ENCODE assay signal across 1 cellular context in the genomic region with DNA sequence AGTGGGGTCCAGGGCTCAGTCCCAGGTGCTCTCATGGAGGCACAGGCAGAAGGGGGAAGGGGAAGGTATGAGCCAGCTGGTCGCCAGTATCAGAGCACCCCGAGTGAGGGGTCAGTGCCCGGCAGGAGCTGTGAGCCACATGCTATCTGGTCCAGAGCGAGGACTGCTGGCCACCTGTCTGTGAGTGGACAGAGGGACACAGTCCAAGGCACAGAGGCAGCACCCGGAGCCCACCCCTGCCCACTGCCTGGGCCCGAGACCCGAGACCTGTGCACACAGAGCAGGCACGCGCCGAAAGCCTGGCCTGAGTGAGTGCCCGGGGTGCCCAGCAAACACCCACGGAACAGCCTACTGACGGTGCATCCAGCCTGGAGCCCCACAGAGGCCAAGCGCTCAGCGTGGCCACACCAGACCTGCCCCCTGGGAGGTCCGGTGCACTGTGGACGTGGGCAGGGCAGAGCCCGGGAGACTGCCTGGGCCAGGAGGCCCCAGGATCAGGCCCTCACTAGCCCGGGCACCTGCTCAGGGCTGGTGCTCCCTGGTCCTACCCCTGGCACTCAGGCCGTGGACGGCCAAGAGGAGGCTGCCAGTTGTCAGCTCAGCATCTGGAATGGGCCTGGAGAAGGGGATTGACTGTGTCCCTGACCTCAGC.
TF ChIP-seq lines count a peak whose summit lies in the region.

No MANE protein-coding gene starts in this region.

TF ChIP-seq in WTC11, 78 proteins besides CTCF, POLR2A, EP300 and RAD21 (continued from another document):
- TF ChIP-seq, protein P1, sequence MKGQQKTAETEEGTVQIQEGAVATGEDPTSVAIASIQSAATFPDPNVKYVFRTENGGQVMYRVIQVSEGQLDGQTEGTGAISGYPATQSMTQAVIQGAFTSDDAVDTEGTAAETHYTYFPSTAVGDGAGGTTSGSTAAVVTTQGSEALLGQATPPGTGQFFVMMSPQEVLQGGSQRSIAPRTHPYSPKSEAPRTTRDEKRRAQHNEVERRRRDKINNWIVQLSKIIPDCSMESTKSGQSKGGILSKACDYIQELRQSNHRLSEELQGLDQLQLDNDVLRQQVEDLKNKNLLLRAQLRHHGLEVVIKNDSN (CRISPR knock-in tag; IDR thresholded peaks at IDR 0.05): no peak
- no peak for TF ChIP-seq EMX1 (CRISPR knock-in tag; IDR thresholded peaks at IDR 0.05)
